25 cellular contexts compared by ENCODE assay signal in the genomic region with DNA sequence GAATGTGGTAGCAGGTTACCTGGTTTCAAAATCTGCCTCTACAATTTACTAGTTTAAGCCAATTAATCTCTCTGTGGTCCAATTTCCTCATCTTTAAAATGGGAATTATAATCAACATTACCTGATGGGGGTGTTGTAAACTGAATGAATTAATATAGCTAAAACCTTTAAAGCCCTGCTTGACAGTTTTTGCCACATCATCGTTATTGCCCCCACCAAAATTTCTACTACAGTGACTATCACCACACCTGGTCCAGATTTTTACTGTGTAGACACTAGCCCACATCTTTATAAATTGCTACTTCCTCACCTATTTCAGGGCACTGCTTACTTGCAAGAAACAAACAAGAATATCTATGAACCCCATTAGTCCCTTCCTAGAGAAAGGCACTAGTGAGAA.
DNase-seq lines count a peak whose midpoint lies in the region; ATAC-seq, FAIRE-seq and TF ChIP-seq lines count a peak whose summit lies in the region.
"Had no signal": no experiment of that assay in that cellular context is flagged by ENCODE, and none has a peak within 500 bp of the region (broad histone marks: within the 10 kb centered on the region; RNA-seq: fewer than 3 reads in every experiment).

No MANE protein-coding gene starts in this region.

- H3K36me3 Mint-ChIP-seq in T-helper 1 cell treated with Interleukin-12 subunit alpha and Interleukin-12 subunit beta and Interleukin-4 antibody, amounts not matched to agents 30 μg/mL and 1 μg/mL, for 36 hours (ENCODE audit: low read depth) = peaks cover 3% of the 10 kb centered on the region
- H3K36me3 Mint-ChIP-seq in T-helper 17 cell (ENCODE audit: low read depth) = no peaks in the 10 kb centered on the region

- peaks cover 86% of the 10 kb centered on the region for H3K4me1 ChIP-seq in A549
- H3K4me1 ChIP-seq in muscle layer of colon (ENCODE audit: insufficient read depth, low read length) = peaks cover 55% of the 10 kb centered on the region

- no peaks in the 10 kb centered on the region for H3K27me3 Mint-ChIP-seq in T-helper 1 cell treated with Interleukin-12 subunit alpha and Interleukin-12 subunit beta and Interleukin-4 antibody, amounts not matched to agents 30 μg/mL and 1 μg/mL, for 36 hours (ENCODE audit: low read depth)
- H3K27me3 Mint-ChIP-seq in T-helper 17 cell = no peaks in the 10 kb centered on the region
- H3K27me3 Mint-ChIP-seq: activated CD4-positive, alpha-beta memory T cell treated with anti-CD3 and anti-CD28 coated beads, Interleukin-2, amount 10 ng/mL, durations not matched to agents 7 days and 5 days; dendritic cell treated with granulocyte-macrophage colony-stimulating factor and Interleukin-4, amounts not matched to agents 40 ng/mL and 50 ng/mL, for 4 days had no signal

- no peak for TF ChIP-seq POLR2A in A549 (IDR thresholded peaks at IDR 0.05; ENCODE audit: low read length)

- H3K27ac Mint-ChIP-seq in T-helper 1 cell treated with Interleukin-12 subunit alpha and Interleukin-12 subunit beta and Interleukin-4 antibody, amounts not matched to agents 30 μg/mL and 1 μg/mL, for 36 hours = peak overlapping the region; percentile 60
- H3K27ac Mint-ChIP-seq in T-helper 17 cell = peak overlapping the region; percentile 56
- H3K27ac Mint-ChIP-seq: dendritic cell treated with granulocyte-macrophage colony-stimulating factor and Interleukin-4, amounts not matched to agents 40 ng/mL and 50 ng/mL, for 4 days; endodermal cell had no signal

- TF ChIP-seq EP300 in A549 (IDR thresholded peaks at IDR 0.05) = no peak

- H3K36me3 ChIP-seq in muscle layer of colon (ENCODE audit: insufficient read depth, low read length) = no peaks in the 10 kb centered on the region
- H3K36me3 ChIP-seq: esophagus muscularis mucosa, stomach, tibial artery had no signal

- WGBS in A549 (ENCODE audit: missing lambda C conversion rate) = 82% methylated on average over 1 of the region's 1 CpG

- no peak for DNase-seq in T-helper 1 cell
- DNase-seq in A549 (ENCODE audit: low read depth in 1 of 2, low spot score in 1 of 2) = no peak
- no peak for DNase-seq in T-helper 17 cell
- DNase-seq in omental fat pad (ENCODE audit: low spot score) = no peak
- no peak for DNase-seq in SIG-M5 (lab: John Stamatoyannopoulos, UW)
- DNase-seq: activated CD4-positive, alpha-beta memory T cell treated with anti-CD3 and anti-CD28 coated beads, Interleukin-2, amount 10 ng/mL, durations not matched to agents 7 days and 5 days; activated CD4-positive, CD25-positive, alpha-beta regulatory T cell; central memory CD4-positive, alpha-beta T cell; endodermal cell; foreskin keratinocyte; mammary epithelial cell; NCI-H1092; NCI-H187; NCI-H526 treated with DMSO at 0.1 percent for 48 hours; Right ventricle myocardium superior; stomach; tibial artery had no signal

- no peak for FAIRE-seq in A549 (lab: Jason Lieb, UNC)
- FAIRE-seq: D721Med had no signal

- H3K9me3 Mint-ChIP-seq in T-helper 1 cell treated with Interleukin-12 subunit alpha and Interleukin-12 subunit beta and Interleukin-4 antibody, amounts not matched to agents 30 μg/mL and 1 μg/mL, for 36 hours = no peaks in the 10 kb centered on the region
- H3K9me3 Mint-ChIP-seq: activated CD4-positive, alpha-beta memory T cell treated with anti-CD3 and anti-CD28 coated beads, Interleukin-2, amount 10 ng/mL, durations not matched to agents 7 days and 5 days; dendritic cell treated with granulocyte-macrophage colony-stimulating factor and Interleukin-4, amounts not matched to agents 40 ng/mL and 50 ng/mL, for 4 days; endodermal cell; GM23338 had no signal

- H3K9me3 ChIP-seq in A549 (no peaks in the 10 kb centered on the region), T-helper 17 cell (ENCODE audit: control insufficient read depth, low read length, poor library complexity, severe bottlenecking) (no peaks in the 10 kb centered on the region), muscle layer of colon (ENCODE audit: low read length) (no peaks in the 10 kb centered on the region)
- H3K9me3 ChIP-seq: esophagus muscularis mucosa, stomach, tibial artery had no signal

- H3K27me3 ChIP-seq in muscle layer of colon (ENCODE audit: control insufficient read depth in 1 of 2, insufficient read depth in 2 of 2, low read length in 2 of 2) = no peaks in the 10 kb centered on the region
- H3K27me3 ChIP-seq: esophagus muscularis mucosa, foreskin keratinocyte, stomach, tibial artery had no signal

- no peak overlapping the region for H3K9ac ChIP-seq in muscle layer of colon (ENCODE audit: low read length)

- TF ChIP-seq RAD21 in A549 (conservative IDR thresholded peaks at IDR 0.05 in 1 of 2, IDR thresholded peaks at IDR 0.05 in 1 of 2) = no peak

- no peak overlapping the region for H3K4me3 Mint-ChIP-seq in T-helper 1 cell treated with Interleukin-12 subunit alpha and Interleukin-12 subunit beta and Interleukin-4 antibody, amounts not matched to agents 30 μg/mL and 1 μg/mL, for 36 hours
- no peak overlapping the region for H3K4me3 Mint-ChIP-seq in T-helper 17 cell
- H3K4me3 Mint-ChIP-seq: activated CD4-positive, alpha-beta memory T cell treated with anti-CD3 and anti-CD28 coated beads, Interleukin-2, amount 10 ng/mL, durations not matched to agents 7 days and 5 days; dendritic cell treated with granulocyte-macrophage colony-stimulating factor and Interleukin-4, amounts not matched to agents 40 ng/mL and 50 ng/mL, for 4 days; endodermal cell; GM23338 had no signal

- TF ChIP-seq CTCF in A549 (IDR thresholded peaks at IDR 0.05) (no peak), omental fat pad (IDR thresholded peaks at IDR 0.05) (no peak)

- no peak for ATAC-seq in A549
- no peak for ATAC-seq in T-helper 17 cell
- ATAC-seq in omental fat pad (ENCODE audit: low FRiP score) = no peak
- no peak for ATAC-seq in GM18861 (IDR thresholded peaks at IDR 0.05; ENCODE audit: unreplicated experiment)
- ATAC-seq: foreskin keratinocyte had no signal

- H3K4me2 ChIP-seq in A549 = peak overlapping the region; percentile 66; the same call in 1 of the 3 replicates
- H3K4me2 ChIP-seq: GM23338 had no signal

- CTCF ChIA-PET in A549 (lab: Yijun Ruan, JAX) = interaction anchor here (0.8 to 1.3 kb wide), 3 partner anchors 12 to 55 kb away, joined by 3 to 4 read pairs (median 4); no protein-coding TSS in a partner anchor

- POLR2A ChIA-PET in A549 (lab: Yijun Ruan, JAX) = no interaction called here

- H3K4me3 ChIP-seq in A549 (no peak overlapping the region), muscle layer of colon (ENCODE audit: low read depth in 1 of 2, low read length in 2 of 2) (no peak overlapping the region)
- H3K4me3 ChIP-seq: esophagus muscularis mucosa, GM23338, stomach, tibial artery had no signal

- peak overlapping the region; percentile 62 to 82; a peak in 5 of 6 replicates for H3K27ac ChIP-seq in A549
- peak overlapping the region; percentile 67 for H3K27ac ChIP-seq in muscle layer of colon (ENCODE audit: low read depth, low read length)
- H3K27ac ChIP-seq: 22Rv1, esophagus muscularis mucosa, tibial artery had no signal

- H3K4me1 Mint-ChIP-seq in T-helper 1 cell treated with Interleukin-12 subunit alpha and Interleukin-12 subunit beta and Interleukin-4 antibody, amounts not matched to agents 30 μg/mL and 1 μg/mL, for 36 hours (ENCODE audit: low read depth) = peaks cover 80% of the 10 kb centered on the region
- peaks cover 54% of the 10 kb centered on the region for H3K4me1 Mint-ChIP-seq in T-helper 17 cell

TF ChIP-seq in A549, 52 proteins besides CTCF, POLR2A, EP300 and RAD21:
- peak; percentile 83 for TF ChIP-seq MAFK (IDR thresholded peaks at IDR 0.05; ENCODE audit: partially characterized antibody)
- no peak for TF ChIP-seq JUNB (IDR thresholded peaks at IDR 0.05)
- no peak for TF ChIP-seq FOSB (CRISPR knock-in tag; IDR thresholded peaks at IDR 0.05)
TF ChIP-seq in A549: peak in this region for 1.
